21 cellular contexts compared by ENCODE assay signal in genomic region chr2:172178035-172178434, GRCh38.
A peak's percentile ranks its signal among the peaks of the same experiment; 100 is the strongest.
DNase-seq lines count a peak whose midpoint lies in the region; ATAC-seq and TF ChIP-seq lines count a peak whose summit lies in the region.
"Had no signal": no experiment of that assay in that cellular context is flagged by ENCODE, and none has a peak within 500 bp of the region (broad histone marks: within the 10 kb centered on the region; RNA-seq: fewer than 3 reads in every experiment).

No MANE protein-coding gene starts in this region.

- no peak overlapping the region; the same call in 1 of the 2 replicates for H3K14ac ChIP-seq in IMR-90 (replicated peaks; ENCODE audit: low read depth, low read length)

- no peak overlapping the region for H4K5ac ChIP-seq in IMR-90 (ENCODE audit: low read depth, low read length)

- dilution Hi-C loops in IMR-90 (cut with HindIII; ENCODE audit: low sequenced_read_pairs, unreplicated experiment): no loop called here

- H3K18ac ChIP-seq in IMR-90 (ENCODE audit: low read depth, low read length): no peak overlapping the region; the same call in 1 of the 2 replicates

- H2AK9ac ChIP-seq in IMR-90 (replicated peaks; ENCODE audit: low read depth, low read length, poor library complexity): peak overlapping the region; percentile 60

- H3K36me3 ChIP-seq in IMR-90 (ENCODE audit: control insufficient read depth, insufficient read depth, low read length): no peaks in the 10 kb centered on the region
- H3K36me3 ChIP-seq: esophagus squamous epithelium, stomach, uterus had no signal

- ATAC-seq in IMR-90 (ENCODE audit: low read depth) (no peak; the same call in 1 of the 2 replicates), GM19455 (IDR thresholded peaks at IDR 0.05; ENCODE audit: unreplicated experiment) (no peak)
- ATAC-seq: left colon had no signal

- H3K79me1 ChIP-seq in IMR-90 (ENCODE audit: low read depth in 1 of 2, low read length in 2 of 2): no peaks in the 10 kb centered on the region

- H2BK15ac ChIP-seq in IMR-90 (ENCODE audit: low read depth, low read length): no peak overlapping the region; the same call in 2 of the 3 replicates

- peaks cover 2% of the 10 kb centered on the region; the same call in 1 of the 2 replicates for H3K4me1 ChIP-seq in IMR-90 (ENCODE audit: control insufficient read depth, insufficient read depth, low read length)
- H3K4me1 ChIP-seq: uterus had no signal

- H2BK120ac ChIP-seq in IMR-90 (ENCODE audit: low read depth, low read length): peak overlapping the region; percentile 9; the same call in 1 of the 2 replicates

- intact Hi-C loops in IMR-90 (cut with micrococcal nuclease) (loop anchor here (10.0 kb wide), 1 partner anchor 107 kb away; no protein-coding TSS in a partner anchor), posterior vena cava (cut with DNase I) (no loop called here)

- no peak overlapping the region for H2BK5ac ChIP-seq in IMR-90 (ENCODE audit: low read depth, low read length, poor library complexity, severe bottlenecking)

- peak; percentile 62 for DNase-seq in EH (ENCODE audit: low read depth)
- peak; percentile 73 for DNase-seq in IMR-90
- DNase-seq in amniotic epithelial cell (ENCODE audit: low read depth): peak; percentile 75
- DNase-seq in kidney tubule cell (ENCODE audit: low spot score): peak; percentile 88
- DNase-seq in posterior vena cava (ENCODE audit: low spot score): no peak
- no peak for DNase-seq in Ammon's horn (ENCODE audit: low spot score)
- DNase-seq in T1000 (lab: John Stamatoyannopoulos, UW): no peak
- DNase-seq: activated CD4-positive, alpha-beta T cell treated with anti-CD3 and anti-CD28 coated beads for 1 hour; activated CD8-positive, alpha-beta memory T cell treated with anti-CD3 and anti-CD28 coated beads, Interleukin-2, amount 50 U/mL, for 48 hours; activated naive CD4-positive, alpha-beta T cell treated with Interleukin-2 at 50 U/mL for 16 hours; cortex of kidney; DMS 273 treated with DMSO at 0.1 percent for 48 hours; esophagus squamous epithelium; left colon; NCI-H187; NCI-H82; posterior cingulate gyrus; stomach; uterus had no signal

- TF ChIP-seq RAD21 in IMR-90 (IDR thresholded peaks at IDR 0.05; ENCODE audit: low read length): no peak

- no peak for TF ChIP-seq POLR2A in IMR-90 (IDR thresholded peaks at IDR 0.05; ENCODE audit: low read depth, low read length)

- no peak overlapping the region for H3K9ac ChIP-seq in IMR-90 (ENCODE audit: low read depth, low read length)

- in situ Hi-C loops in IMR-90 (cut with MboI; ENCODE audit: low sequenced_read_pairs): no loop called here

- no peak overlapping the region for H3K56ac ChIP-seq in IMR-90 (ENCODE audit: extremely low read depth, insufficient read depth, low read length)

- no peak overlapping the region for H4K91ac ChIP-seq in IMR-90 (ENCODE audit: insufficient read depth, low read depth, low read length)

- H2AFZ ChIP-seq in IMR-90 (replicated peaks; ENCODE audit: low read length, poor library complexity): peak overlapping the region; percentile 65
- H2AFZ ChIP-seq: hepatocyte had no signal

- no CpG with 5 or more reads among the region's 1 CpG for WGBS in IMR-90 (ENCODE audit: extremely low coverage in 2 of 2, insufficient read length in 1 of 2), 2 experiments

- H3K23ac ChIP-seq in IMR-90 (ENCODE audit: low read depth, low read length): no peak overlapping the region

- H3K4ac ChIP-seq in IMR-90 (ENCODE audit: low read depth, low read length): no peak overlapping the region; the same call in 1 of the 2 replicates

- H4K8ac ChIP-seq in IMR-90 (ENCODE audit: low read depth in 2 of 2, low read length in 2 of 2): no peak overlapping the region

- TF ChIP-seq CTCF in IMR-90 (conservative IDR thresholded peaks at IDR 0.05; ENCODE audit: low read depth, low read length): no peak

- CTCF ChIA-PET in IMR-90 (lab: Yijun Ruan, JAX): interaction anchor here (1.2 kb wide), 1 partner anchor 283 kb away, joined by 4 read pairs; no protein-coding TSS in a partner anchor

- H3K9me1 ChIP-seq in IMR-90 (ENCODE audit: insufficient read depth, low read length): no peaks in the 10 kb centered on the region

- no peaks in the 10 kb centered on the region for H4K20me1 ChIP-seq in IMR-90 (ENCODE audit: insufficient read depth, low read length)

- no peak overlapping the region for H3K27ac ChIP-seq in IMR-90 (ENCODE audit: insufficient read depth, low read length)
- H3K27ac ChIP-seq: esophagus squamous epithelium, hepatocyte, stomach, uterus had no signal

- no peak overlapping the region for H2AK5ac ChIP-seq in IMR-90 (ENCODE audit: low read depth, low read length)

- no peak overlapping the region for H3K4me3 ChIP-seq in IMR-90 (ENCODE audit: insufficient read depth, low read depth, low read length)
- H3K4me3 ChIP-seq: esophagus squamous epithelium, hepatocyte, stomach, uterus had no signal

- no TSS peak for BruUV-seq in IMR-90 (replicated peaks; lab: Mats Ljungman, UMichigan)

- no peaks in the 10 kb centered on the region for H3K9me3 ChIP-seq in IMR-90 (ENCODE audit: control insufficient read depth, insufficient read depth, low read length)
- H3K9me3 ChIP-seq: esophagus squamous epithelium, stomach, uterus had no signal

- POLR2A ChIA-PET in IMR-90 (lab: Charles Lee; ENCODE audit: unreplicated experiment): no interaction called here

- H3K4me2 ChIP-seq in IMR-90 (ENCODE audit: low read depth, low read length): no peak overlapping the region
- H3K4me2 ChIP-seq: hepatocyte had no signal

- H3K27me3 ChIP-seq in IMR-90 (ENCODE audit: control insufficient read depth, insufficient read depth, low read length): no peaks in the 10 kb centered on the region
- H3K27me3 ChIP-seq: uterus had no signal

- no peak overlapping the region for H2BK20ac ChIP-seq in IMR-90 (ENCODE audit: low read depth, low read length)

TF ChIP-seq in IMR-90, 13 proteins besides CTCF, POLR2A, EP300 and RAD21:
- TF ChIP-seq MXI1 (IDR thresholded peaks at IDR 0.05; ENCODE audit: borderline replicate concordance, low read depth, low read length) (no peak), MAFK (IDR thresholded peaks at IDR 0.05; ENCODE audit: low read depth, low read length) (peak; percentile 57; the same call in 1 of the 2 replicates), CEBPB (IDR thresholded peaks at IDR 0.05; ENCODE audit: low read depth, low read length) (0 out of 2 replicates have a peak, but pooled peaks have one; percentile 8)
TF ChIP-seq in IMR-90: peak in this region for 2.

Comparison
In these comparisons a context has a peak if more than half of its experiments do, and no peak if none do; other contexts are left out.
1. DNase-seq: peak in EH (single experiment), IMR-90 (single experiment), amniotic epithelial cell (single experiment) and kidney tubule cell (single experiment); none in posterior vena cava (single experiment), Ammon's horn (single experiment) and T1000 (single experiment).